Comparison of ENCODE assay signal across 18 cellular contexts in genomic region chr2:129794116-129794515, GRCh38.
"Had no signal": no experiment of that assay in that cellular context is flagged by ENCODE, and none has a peak within 500 bp of the region (broad histone marks: within the 10 kb centered on the region; RNA-seq: fewer than 3 reads in every experiment).

No MANE protein-coding gene starts in this region.

- H3K4me1 ChIP-seq: gastroesophageal sphincter, spleen, testis, tibial nerve had no signal

- H3K36me3 ChIP-seq: gastroesophageal sphincter, spleen, tibial nerve had no signal

- H3K36me3 Mint-ChIP-seq: naive thymus-derived CD4-positive, alpha-beta T cell; stimulated activated memory B cell treated with anti-CD40 and anti-IgM and Interleukin-4, amounts not matched to agents 10 μg/mL and 1 μg/mL and 100 μg/mL, for 72 hours had no signal

- DNase-seq: central memory CD4-positive, alpha-beta T cell; cortex of kidney; dorsolateral prefrontal cortex; effector CD8-positive, alpha-beta T cell; glutamatergic neuron; left colon; mesendoderm; naive thymus-derived CD4-positive, alpha-beta T cell; spleen; stimulated activated CD4-positive, alpha-beta T cell treated with anti-CD3 and anti-CD28 coated beads, Interleukin-15, amount 100 ng/mL, for 24 hours; stimulated activated CD4-positive, alpha-beta T cell treated with anti-CD3 and anti-CD28 coated beads, Interleukin-1b, Interleukin-23, amount 100 ng/mL, for 48 hours; stimulated activated CD4-positive, alpha-beta T cell treated with anti-CD3 and anti-CD28 coated beads, Interleukin-4, amount 100 ng/mL, for 24 hours; testis had no signal

- H3K9me3 Mint-ChIP-seq: stimulated activated naive CD8-positive, alpha-beta T cell treated with anti-CD3 and anti-CD28 coated beads, Interleukin-15, Interleukin-2, amounts not matched to agents 100 ng/mL and 50 ng/mL, for 24 hours had no signal

- H3K4me3 Mint-ChIP-seq: naive thymus-derived CD4-positive, alpha-beta T cell; stimulated activated memory B cell treated with anti-CD40 and anti-IgM and Interleukin-4, amounts not matched to agents 10 μg/mL and 1 μg/mL and 100 μg/mL, for 72 hours; stimulated activated naive CD8-positive, alpha-beta T cell treated with anti-CD3 and anti-CD28 coated beads, Interleukin-15, Interleukin-2, amounts not matched to agents 100 ng/mL and 50 ng/mL, for 24 hours had no signal

- H3K27me3 ChIP-seq: testis, tibial nerve had no signal

- H3K4me1 Mint-ChIP-seq: naive thymus-derived CD4-positive, alpha-beta T cell; stimulated activated memory B cell treated with anti-CD40 and anti-IgM and Interleukin-4, amounts not matched to agents 10 μg/mL and 1 μg/mL and 100 μg/mL, for 72 hours had no signal

- H3K4me3 ChIP-seq: dorsolateral prefrontal cortex, gastroesophageal sphincter, spleen, testis, tibial nerve had no signal

- H3K27ac ChIP-seq: dorsolateral prefrontal cortex, gastroesophageal sphincter, spleen, testis, tibial nerve had no signal

- H3K27me3 Mint-ChIP-seq: stimulated activated naive CD8-positive, alpha-beta T cell treated with anti-CD3 and anti-CD28 coated beads, Interleukin-15, Interleukin-2, amounts not matched to agents 100 ng/mL and 50 ng/mL, for 24 hours had no signal

- ATAC-seq: esophagus mucosa; gastroesophageal sphincter; left colon; naive thymus-derived CD4-positive, alpha-beta T cell; stimulated activated memory B cell treated with anti-CD40 and anti-IgM and Interleukin-4, amounts not matched to agents 10 μg/mL and 1 μg/mL and 100 μg/mL, for 72 hours had no signal

- H3K9me3 ChIP-seq: gastroesophageal sphincter, testis, tibial nerve had no signal

- H3K27ac Mint-ChIP-seq: naive thymus-derived CD4-positive, alpha-beta T cell; stimulated activated memory B cell treated with anti-CD40 and anti-IgM and Interleukin-4, amounts not matched to agents 10 μg/mL and 1 μg/mL and 100 μg/mL, for 72 hours; stimulated activated naive CD8-positive, alpha-beta T cell treated with anti-CD3 and anti-CD28 coated beads, Interleukin-15, Interleukin-2, amounts not matched to agents 100 ng/mL and 50 ng/mL, for 24 hours had no signal
